In genomic region chr9:136008693-136008997, GRCh38 we compare ENCODE assay signal across 20 cellular contexts. TPM values are rescaled to one million over a fixed set of nuclear protein-coding genes. Genes with fewer than 3 reads are reported as not detected.
DNase-seq lines count a peak whose midpoint lies in the region; ATAC-seq, FAIRE-seq and TF ChIP-seq lines count a peak whose summit lies in the region.
"Had no signal": no experiment of that assay in that cellular context is flagged by ENCODE, and none has a peak within 500 bp of the region (broad histone marks: within the 10 kb centered on the region; RNA-seq: fewer than 3 reads in every experiment).

No MANE protein-coding gene starts in this region.

- FAIRE-seq in A549 (lab: Jason Lieb, UNC) (no peak), HepG2 (lab: Jason Lieb, UNC) (no peak)
- FAIRE-seq: G401.6, keratinocyte had no signal

- TF ChIP-seq EP300 in A549 (IDR thresholded peaks at IDR 0.05) (no peak), HepG2 (IDR thresholded peaks at IDR 0.05; ENCODE audit: low read depth in 2 of 2, low read length in 2 of 2) (no peak; a peak in 1 of 4 replicates), HepG2 (CRISPR knock-in tag; IDR thresholded peaks at IDR 0.05; ENCODE audit: borderline replicate concordance) (no peak), sigmoid colon (IDR thresholded peaks at IDR 0.05) (no peak)

- H3K4me1 ChIP-seq in A549, result peaks cover 62% of the 10 kb centered on the region
- H3K4me1 ChIP-seq in NT2/D1 (ENCODE audit: insufficient read depth, insufficient read length), result peaks cover 73% of the 10 kb centered on the region
- H3K4me1 ChIP-seq in HepG2 (ENCODE audit: insufficient read depth, low read length), result peaks cover 98% of the 10 kb centered on the region
- H3K4me1 ChIP-seq in sigmoid colon, result peaks cover 0 to 65% (median 56%) of the 10 kb centered on the region in 4 donors
- no peaks in the 10 kb centered on the region for H3K4me1 ChIP-seq in CD8-positive, alpha-beta T cell (ENCODE audit: insufficient read depth, low read length)
- H3K4me1 ChIP-seq: foreskin keratinocyte had no signal

- peak overlapping the region; percentile 71 for H3K4me2 ChIP-seq in A549
- peak overlapping the region; percentile 91 for H3K4me2 ChIP-seq in HepG2 (ENCODE audit: low read depth, low read length)

- BruUV-seq in HepG2 (replicated peaks; lab: Mats Ljungman, UMichigan), result no TSS peak

- peaks cover 5% of the 10 kb centered on the region for H3K79me2 ChIP-seq in HepG2 (ENCODE audit: insufficient read depth, low read length)

- H3K36me3 Mint-ChIP-seq in CD8-positive, alpha-beta T cell, result peaks cover 10% of the 10 kb centered on the region

- H3K4me1 Mint-ChIP-seq in CD8-positive, alpha-beta T cell (ENCODE audit: low read depth), result no peaks in the 10 kb centered on the region
- H3K4me1 Mint-ChIP-seq: activated CD4-positive, alpha-beta memory T cell treated with anti-CD3 and anti-CD28 coated beads, Interleukin-2, amount 10 ng/mL, durations not matched to agents 7 days and 5 days had no signal

- no peak for TF ChIP-seq POLR2A in A549 (IDR thresholded peaks at IDR 0.05; ENCODE audit: low read length)
- no peak for TF ChIP-seq POLR2A in HepG2 (IDR thresholded peaks at IDR 0.05; ENCODE audit: insufficient read depth in 1 of 2, low read depth in 2 of 2, low read length in 2 of 2)
- TF ChIP-seq POLR2A in sigmoid colon (IDR thresholded peaks at IDR 0.05), result no peak

- ATAC-seq in A549, result peak in 1 of 2 experiments; percentile 7; a peak in 3 of 6 replicates
- ATAC-seq in HepG2, result no peak
- no peak for ATAC-seq in CD8-positive, alpha-beta T cell
- ATAC-seq in GM21723 (IDR thresholded peaks at IDR 0.05; ENCODE audit: unreplicated experiment), result no peak
- ATAC-seq: foreskin keratinocyte had no signal

- H3K27me3 Mint-ChIP-seq in CD8-positive, alpha-beta T cell (ENCODE audit: low read depth), result no peaks in the 10 kb centered on the region
- H3K27me3 Mint-ChIP-seq: activated CD4-positive, alpha-beta memory T cell treated with anti-CD3 and anti-CD28 coated beads, Interleukin-2, amount 10 ng/mL, durations not matched to agents 7 days and 5 days; progenitor cell of endocrine pancreas had no signal

- H3K36me3 ChIP-seq in NT2/D1 (ENCODE audit: insufficient read depth, insufficient read length, low read length) (peaks cover 57% of the 10 kb centered on the region), HepG2 (replicated peaks in 1 of 2; ENCODE audit: control insufficient read depth in 1 of 2, insufficient read depth in 2 of 2, low read length in 2 of 2) (no peaks in the 10 kb centered on the region), sigmoid colon (peaks cover 4 to 32% (median 18%) of the 10 kb centered on the region in 4 donors)
- H3K36me3 ChIP-seq in CD8-positive, alpha-beta T cell (ENCODE audit: insufficient read depth, low read length), result no peaks in the 10 kb centered on the region
- H3K36me3 ChIP-seq: adrenal gland had no signal

- H3K9ac ChIP-seq in NT2/D1 (ENCODE audit: insufficient read length, low read depth), result peak overlapping the region; percentile 26
- peak overlapping the region; percentile 71; the same call in 1 of the 2 replicates for H3K9ac ChIP-seq in HepG2 (ENCODE audit: insufficient read depth, low read depth, low read length)

- H3K27me3 ChIP-seq in NT2/D1 (ENCODE audit: insufficient read depth, insufficient read length), result no peaks in the 10 kb centered on the region
- H3K27me3 ChIP-seq in HepG2 (ENCODE audit: control insufficient read depth in 1 of 2, insufficient read depth in 2 of 2, low read length in 2 of 2), result no peaks in the 10 kb centered on the region
- no peaks in the 10 kb centered on the region for H3K27me3 ChIP-seq in sigmoid colon
- H3K27me3 ChIP-seq in CD8-positive, alpha-beta T cell (ENCODE audit: insufficient read depth, low read length), result no peaks in the 10 kb centered on the region
- H3K27me3 ChIP-seq: adrenal gland, foreskin keratinocyte, Peyer's patch had no signal

- H3K9me3 Mint-ChIP-seq in CD8-positive, alpha-beta T cell, result no peaks in the 10 kb centered on the region
- H3K9me3 Mint-ChIP-seq: activated CD4-positive, alpha-beta memory T cell treated with anti-CD3 and anti-CD28 coated beads, Interleukin-2, amount 10 ng/mL, durations not matched to agents 7 days and 5 days had no signal

- peak overlapping the region; percentile 60 to 81 for H3K27ac ChIP-seq in A549
- H3K27ac ChIP-seq in HepG2 (ENCODE audit: extremely low read length, insufficient read depth, low read length), result peak overlapping the region; percentile 89
- peak overlapping the region; percentile 11 to 85 (median 74) for H3K27ac ChIP-seq in sigmoid colon
- H3K27ac ChIP-seq in CD8-positive, alpha-beta T cell (ENCODE audit: low read depth, low read length), result no peak overlapping the region
- H3K27ac ChIP-seq: foreskin keratinocyte had no signal

- H3K9me3 ChIP-seq in A549, result no peaks in the 10 kb centered on the region
- H3K9me3 ChIP-seq in NT2/D1 (ENCODE audit: insufficient read depth, low read length), result no peaks in the 10 kb centered on the region
- no peaks in the 10 kb centered on the region for H3K9me3 ChIP-seq in HepG2 (ENCODE audit: low read length)
- H3K9me3 ChIP-seq in sigmoid colon, result no peaks in the 10 kb centered on the region
- H3K9me3 ChIP-seq in CD8-positive, alpha-beta T cell (ENCODE audit: low read length), result no peaks in the 10 kb centered on the region
- H3K9me3 ChIP-seq: adrenal gland, Peyer's patch had no signal

- H3K4me3 ChIP-seq in A549 (no peak overlapping the region), NT2/D1 (ENCODE audit: insufficient read length, low read depth) (no peak overlapping the region), HepG2 (replicated peaks in 1 of 3; ENCODE audit: insufficient read depth in 1 of 3, low read depth in 2 of 3, low read length in 3 of 3) (peak overlapping the region in 2 of 3 experiments; percentile 42 to 69; a peak in 2 of 6 replicates), sigmoid colon (no peak overlapping the region)
- no peak overlapping the region for H3K4me3 ChIP-seq in CD8-positive, alpha-beta T cell (ENCODE audit: low read depth, low read length)
- H3K4me3 ChIP-seq: adrenal gland, Peyer's patch had no signal

- no peak overlapping the region for H3K4me3 Mint-ChIP-seq in CD8-positive, alpha-beta T cell
- H3K4me3 Mint-ChIP-seq: activated CD4-positive, alpha-beta memory T cell treated with anti-CD3 and anti-CD28 coated beads, Interleukin-2, amount 10 ng/mL, durations not matched to agents 7 days and 5 days had no signal

- no peak for DNase-seq in A549 (ENCODE audit: low read depth in 1 of 2, low spot score in 1 of 2)
- no peak for DNase-seq in NT2/D1 (ENCODE audit: low read depth, low spot score)
- DNase-seq in HepG2 (ENCODE audit: low spot score), result no peak
- DNase-seq in sigmoid colon, result no peak
- no peak for DNase-seq in iPS-NIHi11 (ENCODE audit: low spot score)
- no peak for DNase-seq in CD8-positive, alpha-beta T cell
- no peak for DNase-seq in NK-92 (lab: John Stamatoyannopoulos, UW; ENCODE audit: unreplicated experiment)
- DNase-seq: activated CD4-positive, alpha-beta memory T cell treated with anti-CD3 and anti-CD28 coated beads, Interleukin-2, amount 10 ng/mL, durations not matched to agents 7 days and 5 days; activated gamma-delta T cell; activated T-cell treated with anti-CD3 and anti-CD28 coated beads for 4 hours; foreskin keratinocyte; KG1; NCI-H1092; NCI-H1930; Peyer's patch had no signal

- no peak overlapping the region for H3K27ac Mint-ChIP-seq in CD8-positive, alpha-beta T cell
- H3K27ac Mint-ChIP-seq: activated CD4-positive, alpha-beta memory T cell treated with anti-CD3 and anti-CD28 coated beads, Interleukin-2, amount 10 ng/mL, durations not matched to agents 7 days and 5 days had no signal

- intact Hi-C loops in HepG2 (cut with micrococcal nuclease; ENCODE audit: unreplicated experiment) (loop anchor here (1.0 kb wide), 1 partner anchor 16 kb away; no protein-coding TSS in a partner anchor), sigmoid colon (cut with DNase I) (no loop called here)
- intact Hi-C loops in CD8-positive, alpha-beta T cell (cut with DNase I, micrococcal nuclease), result no loop called here

- WGBS in A549 (ENCODE audit: missing lambda C conversion rate), result 55% methylated on average over 16 of the region's 21 CpGs
- 63% methylated on average over 20 of the region's 21 CpGs for WGBS in HepG2 (ENCODE audit: low lambda C conversion rate)
- WGBS in sigmoid colon, 2 donors, result 86 to 87% methylated on average over 21 of the region's 21 CpGs

- CTCF ChIA-PET in A549 (lab: Yijun Ruan, JAX), result interaction anchor here (0.9 to 2.0 kb wide), 2 partner anchors 40 to 85 kb away, joined by 3 to 7 read pairs; no protein-coding TSS in a partner anchor
- CTCF ChIA-PET in HepG2 (lab: Yijun Ruan, JAX; ENCODE audit: low intra/inter-chr PET ratio, low total read pairs), result no interaction called here
- CTCF ChIA-PET in CD8-positive, alpha-beta T cell (lab: Charles Lee), result no interaction called here

- TF ChIP-seq CTCF in A549 (IDR thresholded peaks at IDR 0.05) (no peak), HepG2 (CRISPR knock-in tag; IDR thresholded peaks at IDR 0.05) (no peak), sigmoid colon (IDR thresholded peaks at IDR 0.05) (no peak)
- TF ChIP-seq CTCF in CD8-positive, alpha-beta T cell (IDR thresholded peaks at IDR 0.05), result no peak

- in situ Hi-C loops in HepG2 (cut with HindIII; ENCODE audit: extremely low pct_ligation_motif_present, low pct_unique_long_range_greater_than_20kb), result no loop called here

- no peak overlapping the region for H2AFZ ChIP-seq in HepG2 (ENCODE audit: low read length)

- no peak for TF ChIP-seq RAD21 in A549 (conservative IDR thresholded peaks at IDR 0.05 in 1 of 2, IDR thresholded peaks at IDR 0.05 in 1 of 2)
- no peak for TF ChIP-seq RAD21 in HepG2 (CRISPR knock-in tag; IDR thresholded peaks at IDR 0.05)

- POLR2A ChIA-PET in A549 (lab: Yijun Ruan, JAX) (no interaction called here), HepG2 (lab: Yijun Ruan, JAX) (interaction anchor here (0.7 to 3.5 kb wide), 5 partner anchors 15 to 111 kb away, joined by 3 to 96 read pairs (median 5); partner anchors contain the start of gene TMEM250)
- POLR2A ChIA-PET in CD8-positive, alpha-beta T cell (lab: Charles Lee), result no interaction called here

- H4K20me1 ChIP-seq in HepG2 (ENCODE audit: insufficient read depth, low read length), result no peaks in the 10 kb centered on the region

RNA-seq across cellular contexts. Expression of gene UBAC1, which starts 47.5 kb away (rescaled TPM):
- polyA plus RNA-seq in A549 (2011; rRNA removed) (31.5 and 37.6 TPM in 2 replicates), A549 (2017; fragmentation: RNase III; extraction: RNeasy Plus Mini Kit Qiagen cat#74134 plus additional on column Dnase treatment) (28.7 to 30.8 TPM (median 29.8 TPM) in 3 replicates), HepG2 (2011; rRNA removed) (30.2 and 34.1 TPM in 2 replicates), sigmoid colon (10 to 100 TPM; 60.8 to 76.3 (median 71.8) TPM)
- 55.0 and 56.4 TPM in 2 replicates for polyA plus RNA-seq in A549 (2012; cell fraction: cytosol; rRNA removed)
- polyA plus RNA-seq in A549 (2012; cell fraction: nucleus; rRNA removed), result 44.6 and 56.7 TPM in 2 replicates
- polyA minus RNA-seq in A549 (2011; rRNA and poly(A)+ RNA removed), result 21.2 and 21.9 TPM in 2 replicates
- total RNA-seq in HepG2 (2016; rRNA removed; fragmentation: Illumina TruSeq; extraction: Trizol) (28.7 and 32.2 TPM in 2 replicates), sigmoid colon (10 to 100 TPM; 57.4 to 80.9 (median 67.3) TPM)
- total RNA-seq in HepG2 (2016; cell fraction: cytosol; rRNA removed; fragmentation: Illumina TruSeq; extraction: Trizol; ENCODE audit: low read depth), result 64.3 and 65.0 TPM in 2 replicates
- 24.0 and 31.6 TPM in 2 replicates for total RNA-seq in HepG2 (2016; cell fraction: insoluble cytoplasmic fraction; rRNA removed; fragmentation: Illumina TruSeq; extraction: Trizol)
- 72.1 and 78.0 TPM in 2 replicates for total RNA-seq in HepG2 (2016; cell fraction: membrane; rRNA removed; fragmentation: Illumina TruSeq; extraction: Trizol)
- 18.2 and 19.5 TPM in 2 replicates for total RNA-seq in HepG2 (2016; cell fraction: nucleus; rRNA removed; fragmentation: Illumina TruSeq; extraction: Trizol)
- 21.2 and 27.8 TPM in 2 replicates for polyA plus RNA-seq in HepG2 (2011; cell fraction: cytosol; rRNA removed)
- 62.0 and 64.4 TPM in 2 replicates for polyA plus RNA-seq in HepG2 (2011; cell fraction: nucleus; rRNA removed)
- polyA plus RNA-seq in HepG2 (2012), result 11.8 and 12.0 TPM in 2 replicates
- 61.3 and 64.0 TPM in 2 replicates for polyA plus RNA-seq in HepG2 (2016; cell fraction: cytosol; fragmentation: Illumina TruSeq; extraction: Trizol; ENCODE audit: low read depth)
- 30.7 and 32.1 TPM in 2 replicates for polyA plus RNA-seq in HepG2 (2016; cell fraction: insoluble cytoplasmic fraction; fragmentation: Illumina TruSeq; extraction: Trizol; ENCODE audit: low read depth)
- polyA plus RNA-seq in HepG2 (2016; cell fraction: membrane; fragmentation: Illumina TruSeq; extraction: Trizol; ENCODE audit: low read depth), result 65.3 TPM in 2 replicates
- 36.3 and 39.7 TPM in 2 replicates for polyA plus RNA-seq in HepG2 (2016; cell fraction: nucleus; fragmentation: Illumina TruSeq; extraction: Trizol; ENCODE audit: insufficient read depth, low read depth)
- polyA minus RNA-seq in HepG2 (2011; rRNA and poly(A)+ RNA removed; ENCODE audit: low replicate concordance), result 13.4 and 58.0 TPM in 2 replicates
- polyA minus RNA-seq in HepG2 (2011; cell fraction: cytosol; rRNA and poly(A)+ RNA removed), result 6.0 and 8.0 TPM in 2 replicates
- 11.2 and 18.6 TPM in 2 replicates for polyA minus RNA-seq in HepG2 (2011; cell fraction: nucleus; rRNA and poly(A)+ RNA removed)
- 10 to 100 TPM; 18.5 to 22.0 TPM for total RNA-seq in CD8-positive, alpha-beta T cell

Comparison
In these comparisons a context has a peak if more than half of its experiments do, and no peak if none do; other contexts are left out.
1. H3K4me3 ChIP-seq: peak in HepG2 (2 of 3); none in A549 (single experiment), NT2/D1 (single experiment), sigmoid colon (0 of 4) and CD8-positive, alpha-beta T cell (single experiment).